ENCODE assay signal across 18 cellular contexts in genomic region chr17:34725740-34726139, GRCh38.
"Had no signal": no experiment of that assay in that cellular context is flagged by ENCODE, and none has a peak within 500 bp of the region (broad histone marks: within the 10 kb centered on the region; RNA-seq: fewer than 3 reads in every experiment).

No MANE protein-coding gene starts in this region.

- H3K4me3 ChIP-seq: lung, testis, upper lobe of left lung had no signal

- ATAC-seq: activated CD4-positive, alpha-beta T cell treated with anti-CD3 and anti-CD28 coated beads for 36 hours; activated T-cell treated with anti-CD3 and anti-CD28 coated beads, Interleukin-2, amount 50 U/mL, for 72 hours; naive thymus-derived CD4-positive, alpha-beta T cell had no signal

- DNase-seq: activated B cell treated with CpG ODN at 0.5 μM for 24 hours; activated CD4-positive, alpha-beta memory T cell treated with anti-CD3 and anti-CD28 coated beads for 36 hours; activated CD4-positive, alpha-beta T cell treated with anti-CD3 and anti-CD28 coated beads for 36 hours; activated effector memory CD4-positive, alpha-beta T cell treated with Interleukin-2 at 50 U/mL for 16 hours; activated naive CD4-positive, alpha-beta T cell treated with anti-CD3 and anti-CD28 coated beads for 36 hours; activated T-cell treated with anti-CD3 and anti-CD28 coated beads, Interleukin-2, amount 50 U/mL, for 72 hours; cortex of kidney; foreskin fibroblast; kidney; naive thymus-derived CD4-positive, alpha-beta T cell; occipital lobe; retina; stimulated activated CD4-positive, alpha-beta T cell treated with anti-CD3 and anti-CD28 coated beads, Interleukin-2, amount 100 ng/mL, for 48 hours; stimulated activated naive CD4-positive, alpha-beta T cell; T1000; upper lobe of left lung had no signal

- H3K27ac ChIP-seq: testis, upper lobe of left lung had no signal

- H3K4me1 ChIP-seq: testis, upper lobe of left lung had no signal

- H3K27me3 ChIP-seq: testis, upper lobe of left lung had no signal

- H3K9me3 ChIP-seq: testis, upper lobe of left lung had no signal

- H3K36me3 ChIP-seq: upper lobe of left lung had no signal
